1 cellular context compared by ENCODE assay signal in genomic region chr1:24438423-24438901, GRCh38.
TF ChIP-seq lines count a peak whose summit lies in the region.

No MANE protein-coding gene starts in this region.

TF ChIP-seq in SK-N-SH, 30 proteins besides CTCF, POLR2A, EP300 and RAD21 (continued from another document):
- TF ChIP-seq REST (IDR thresholded peaks at IDR 0.05; ENCODE audit: low read depth, low read length), result no peak
- no peak for TF ChIP-seq IRF3 (IDR thresholded peaks at IDR 0.05; ENCODE audit: low read depth, low read length)
- TF ChIP-seq RXRA (IDR thresholded peaks at IDR 0.05; ENCODE audit: borderline replicate concordance, low read depth), result no peak
- no peak for TF ChIP-seq TEAD4 (IDR thresholded peaks at IDR 0.05; ENCODE audit: borderline replicate concordance, insufficient read depth)
- TF ChIP-seq TAF1 (IDR thresholded peaks at IDR 0.05; ENCODE audit: borderline replicate concordance, low read depth, low read length), result no peak
- TF ChIP-seq EZH2phosphoT487 (IDR thresholded peaks at IDR 0.05; ENCODE audit: borderline replicate concordance, low read depth), result no peak
- peak; percentile 8; the same call in 1 of the 2 replicates for TF ChIP-seq SMC3 (IDR thresholded peaks at IDR 0.05; ENCODE audit: low read depth, low read length)
- no peak for TF ChIP-seq GABPA (IDR thresholded peaks at IDR 0.05; ENCODE audit: low read depth)
- TF ChIP-seq MEF2A (IDR thresholded peaks at IDR 0.05; ENCODE audit: borderline replicate concordance, low read depth), result no peak
- peak; percentile 20; the same call in 1 of the 2 replicates for TF ChIP-seq GATA2 (CRISPR knock-in tag; IDR thresholded peaks at IDR 0.05)
- TF ChIP-seq SIN3A (IDR thresholded peaks at IDR 0.05; ENCODE audit: borderline replicate concordance, low read depth, low read length), result no peak
- TF ChIP-seq CHD2 (IDR thresholded peaks at IDR 0.05; ENCODE audit: low read length, partially characterized antibody), result no peak
TF ChIP-seq in SK-N-SH: peak in this region for 3.
